1 cellular context compared by ENCODE assay signal in the genomic region with DNA sequence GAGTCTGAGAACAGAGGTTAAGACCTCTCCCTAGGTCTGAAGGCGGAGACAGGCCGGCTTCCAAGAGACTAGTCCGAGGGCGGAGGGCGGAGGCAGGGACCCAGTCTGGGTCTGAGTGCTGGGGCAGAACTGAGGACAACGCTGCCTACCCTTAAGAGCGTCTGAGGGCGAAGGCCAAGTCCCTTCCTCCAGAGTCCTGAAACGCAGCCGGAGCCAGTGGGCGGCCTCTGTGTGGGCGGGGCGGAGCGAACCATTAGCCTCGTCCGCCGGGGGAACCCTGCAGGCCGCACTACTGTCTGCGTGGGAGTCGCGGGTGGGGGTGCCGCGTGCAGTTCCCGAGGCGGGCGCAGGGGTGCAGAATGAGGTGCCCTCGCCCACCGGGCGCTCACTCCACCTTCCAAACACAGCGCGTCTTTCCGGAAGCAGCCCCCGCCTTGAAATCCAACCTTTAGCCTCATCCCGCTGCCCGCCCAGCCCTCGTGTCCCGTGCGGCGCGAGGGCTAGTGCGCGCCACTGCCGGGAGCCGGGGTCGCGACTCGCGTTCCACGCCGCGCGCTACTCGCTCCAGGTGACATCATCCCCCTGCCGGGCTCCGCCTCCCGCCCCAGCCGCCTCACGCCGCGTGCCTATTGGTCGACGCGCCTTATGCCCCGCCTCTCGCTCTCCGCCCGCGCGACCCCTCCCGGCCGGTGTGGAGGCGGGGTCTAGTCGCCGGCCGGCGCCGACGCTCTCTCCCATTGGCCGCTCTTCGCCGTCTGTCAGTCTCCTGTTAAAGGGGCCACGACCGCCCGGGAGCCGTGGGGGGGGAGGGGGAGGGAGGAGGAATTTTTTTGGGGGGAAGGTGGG.
TF ChIP-seq lines count a peak whose summit lies in the region.

A gene with protein sequence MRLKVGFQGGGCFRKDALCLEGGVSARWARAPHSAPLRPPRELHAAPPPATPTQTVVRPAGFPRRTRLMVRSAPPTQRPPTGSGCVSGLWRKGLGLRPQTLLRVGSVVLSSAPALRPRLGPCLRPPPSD (minus strand): TSS at position 579 of the 846 bp plus-strand sequence. CDS start 121 bp downstream, at position 458.

TF ChIP-seq in K562, 482 proteins besides CTCF, POLR2A, EP300 and RAD21 (continued from another document and continues in another):
- TF ChIP-seq, protein P1, sequence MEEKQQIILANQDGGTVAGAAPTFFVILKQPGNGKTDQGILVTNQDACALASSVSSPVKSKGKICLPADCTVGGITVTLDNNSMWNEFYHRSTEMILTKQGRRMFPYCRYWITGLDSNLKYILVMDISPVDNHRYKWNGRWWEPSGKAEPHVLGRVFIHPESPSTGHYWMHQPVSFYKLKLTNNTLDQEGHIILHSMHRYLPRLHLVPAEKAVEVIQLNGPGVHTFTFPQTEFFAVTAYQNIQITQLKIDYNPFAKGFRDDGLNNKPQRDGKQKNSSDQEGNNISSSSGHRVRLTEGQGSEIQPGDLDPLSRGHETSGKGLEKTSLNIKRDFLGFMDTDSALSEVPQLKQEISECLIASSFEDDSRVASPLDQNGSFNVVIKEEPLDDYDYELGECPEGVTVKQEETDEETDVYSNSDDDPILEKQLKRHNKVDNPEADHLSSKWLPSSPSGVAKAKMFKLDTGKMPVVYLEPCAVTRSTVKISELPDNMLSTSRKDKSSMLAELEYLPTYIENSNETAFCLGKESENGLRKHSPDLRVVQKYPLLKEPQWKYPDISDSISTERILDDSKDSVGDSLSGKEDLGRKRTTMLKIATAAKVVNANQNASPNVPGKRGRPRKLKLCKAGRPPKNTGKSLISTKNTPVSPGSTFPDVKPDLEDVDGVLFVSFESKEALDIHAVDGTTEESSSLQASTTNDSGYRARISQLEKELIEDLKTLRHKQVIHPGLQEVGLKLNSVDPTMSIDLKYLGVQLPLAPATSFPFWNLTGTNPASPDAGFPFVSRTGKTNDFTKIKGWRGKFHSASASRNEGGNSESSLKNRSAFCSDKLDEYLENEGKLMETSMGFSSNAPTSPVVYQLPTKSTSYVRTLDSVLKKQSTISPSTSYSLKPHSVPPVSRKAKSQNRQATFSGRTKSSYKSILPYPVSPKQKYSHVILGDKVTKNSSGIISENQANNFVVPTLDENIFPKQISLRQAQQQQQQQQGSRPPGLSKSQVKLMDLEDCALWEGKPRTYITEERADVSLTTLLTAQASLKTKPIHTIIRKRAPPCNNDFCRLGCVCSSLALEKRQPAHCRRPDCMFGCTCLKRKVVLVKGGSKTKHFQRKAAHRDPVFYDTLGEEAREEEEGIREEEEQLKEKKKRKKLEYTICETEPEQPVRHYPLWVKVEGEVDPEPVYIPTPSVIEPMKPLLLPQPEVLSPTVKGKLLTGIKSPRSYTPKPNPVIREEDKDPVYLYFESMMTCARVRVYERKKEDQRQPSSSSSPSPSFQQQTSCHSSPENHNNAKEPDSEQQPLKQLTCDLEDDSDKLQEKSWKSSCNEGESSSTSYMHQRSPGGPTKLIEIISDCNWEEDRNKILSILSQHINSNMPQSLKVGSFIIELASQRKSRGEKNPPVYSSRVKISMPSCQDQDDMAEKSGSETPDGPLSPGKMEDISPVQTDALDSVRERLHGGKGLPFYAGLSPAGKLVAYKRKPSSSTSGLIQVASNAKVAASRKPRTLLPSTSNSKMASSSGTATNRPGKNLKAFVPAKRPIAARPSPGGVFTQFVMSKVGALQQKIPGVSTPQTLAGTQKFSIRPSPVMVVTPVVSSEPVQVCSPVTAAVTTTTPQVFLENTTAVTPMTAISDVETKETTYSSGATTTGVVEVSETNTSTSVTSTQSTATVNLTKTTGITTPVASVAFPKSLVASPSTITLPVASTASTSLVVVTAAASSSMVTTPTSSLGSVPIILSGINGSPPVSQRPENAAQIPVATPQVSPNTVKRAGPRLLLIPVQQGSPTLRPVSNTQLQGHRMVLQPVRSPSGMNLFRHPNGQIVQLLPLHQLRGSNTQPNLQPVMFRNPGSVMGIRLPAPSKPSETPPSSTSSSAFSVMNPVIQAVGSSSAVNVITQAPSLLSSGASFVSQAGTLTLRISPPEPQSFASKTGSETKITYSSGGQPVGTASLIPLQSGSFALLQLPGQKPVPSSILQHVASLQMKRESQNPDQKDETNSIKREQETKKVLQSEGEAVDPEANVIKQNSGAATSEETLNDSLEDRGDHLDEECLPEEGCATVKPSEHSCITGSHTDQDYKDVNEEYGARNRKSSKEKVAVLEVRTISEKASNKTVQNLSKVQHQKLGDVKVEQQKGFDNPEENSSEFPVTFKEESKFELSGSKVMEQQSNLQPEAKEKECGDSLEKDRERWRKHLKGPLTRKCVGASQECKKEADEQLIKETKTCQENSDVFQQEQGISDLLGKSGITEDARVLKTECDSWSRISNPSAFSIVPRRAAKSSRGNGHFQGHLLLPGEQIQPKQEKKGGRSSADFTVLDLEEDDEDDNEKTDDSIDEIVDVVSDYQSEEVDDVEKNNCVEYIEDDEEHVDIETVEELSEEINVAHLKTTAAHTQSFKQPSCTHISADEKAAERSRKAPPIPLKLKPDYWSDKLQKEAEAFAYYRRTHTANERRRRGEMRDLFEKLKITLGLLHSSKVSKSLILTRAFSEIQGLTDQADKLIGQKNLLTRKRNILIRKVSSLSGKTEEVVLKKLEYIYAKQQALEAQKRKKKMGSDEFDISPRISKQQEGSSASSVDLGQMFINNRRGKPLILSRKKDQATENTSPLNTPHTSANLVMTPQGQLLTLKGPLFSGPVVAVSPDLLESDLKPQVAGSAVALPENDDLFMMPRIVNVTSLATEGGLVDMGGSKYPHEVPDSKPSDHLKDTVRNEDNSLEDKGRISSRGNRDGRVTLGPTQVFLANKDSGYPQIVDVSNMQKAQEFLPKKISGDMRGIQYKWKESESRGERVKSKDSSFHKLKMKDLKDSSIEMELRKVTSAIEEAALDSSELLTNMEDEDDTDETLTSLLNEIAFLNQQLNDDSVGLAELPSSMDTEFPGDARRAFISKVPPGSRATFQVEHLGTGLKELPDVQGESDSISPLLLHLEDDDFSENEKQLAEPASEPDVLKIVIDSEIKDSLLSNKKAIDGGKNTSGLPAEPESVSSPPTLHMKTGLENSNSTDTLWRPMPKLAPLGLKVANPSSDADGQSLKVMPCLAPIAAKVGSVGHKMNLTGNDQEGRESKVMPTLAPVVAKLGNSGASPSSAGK (IDR thresholded peaks at IDR 0.05) = peak; percentile 97
- no peak for TF ChIP-seq MEIS2 (IDR thresholded peaks at IDR 0.05; ENCODE audit: partially characterized antibody)
- TF ChIP-seq, protein P2, sequence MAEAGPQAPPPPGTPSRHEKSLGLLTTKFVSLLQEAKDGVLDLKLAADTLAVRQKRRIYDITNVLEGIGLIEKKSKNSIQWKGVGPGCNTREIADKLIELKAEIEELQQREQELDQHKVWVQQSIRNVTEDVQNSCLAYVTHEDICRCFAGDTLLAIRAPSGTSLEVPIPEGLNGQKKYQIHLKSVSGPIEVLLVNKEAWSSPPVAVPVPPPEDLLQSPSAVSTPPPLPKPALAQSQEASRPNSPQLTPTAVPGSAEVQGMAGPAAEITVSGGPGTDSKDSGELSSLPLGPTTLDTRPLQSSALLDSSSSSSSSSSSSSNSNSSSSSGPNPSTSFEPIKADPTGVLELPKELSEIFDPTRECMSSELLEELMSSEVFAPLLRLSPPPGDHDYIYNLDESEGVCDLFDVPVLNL (CRISPR knock-in tag; IDR thresholded peaks at IDR 0.05; ENCODE audit: low read depth) = peak; percentile 75; the same call in 1 of the 2 replicates
- TF ChIP-seq POLR2G (IDR thresholded peaks at IDR 0.05; ENCODE audit: low read depth, low read length) = peak; percentile 92
- TF ChIP-seq ZNF77 (CRISPR knock-in tag; IDR thresholded peaks at IDR 0.05) = no peak
- TF ChIP-seq, protein P3, sequence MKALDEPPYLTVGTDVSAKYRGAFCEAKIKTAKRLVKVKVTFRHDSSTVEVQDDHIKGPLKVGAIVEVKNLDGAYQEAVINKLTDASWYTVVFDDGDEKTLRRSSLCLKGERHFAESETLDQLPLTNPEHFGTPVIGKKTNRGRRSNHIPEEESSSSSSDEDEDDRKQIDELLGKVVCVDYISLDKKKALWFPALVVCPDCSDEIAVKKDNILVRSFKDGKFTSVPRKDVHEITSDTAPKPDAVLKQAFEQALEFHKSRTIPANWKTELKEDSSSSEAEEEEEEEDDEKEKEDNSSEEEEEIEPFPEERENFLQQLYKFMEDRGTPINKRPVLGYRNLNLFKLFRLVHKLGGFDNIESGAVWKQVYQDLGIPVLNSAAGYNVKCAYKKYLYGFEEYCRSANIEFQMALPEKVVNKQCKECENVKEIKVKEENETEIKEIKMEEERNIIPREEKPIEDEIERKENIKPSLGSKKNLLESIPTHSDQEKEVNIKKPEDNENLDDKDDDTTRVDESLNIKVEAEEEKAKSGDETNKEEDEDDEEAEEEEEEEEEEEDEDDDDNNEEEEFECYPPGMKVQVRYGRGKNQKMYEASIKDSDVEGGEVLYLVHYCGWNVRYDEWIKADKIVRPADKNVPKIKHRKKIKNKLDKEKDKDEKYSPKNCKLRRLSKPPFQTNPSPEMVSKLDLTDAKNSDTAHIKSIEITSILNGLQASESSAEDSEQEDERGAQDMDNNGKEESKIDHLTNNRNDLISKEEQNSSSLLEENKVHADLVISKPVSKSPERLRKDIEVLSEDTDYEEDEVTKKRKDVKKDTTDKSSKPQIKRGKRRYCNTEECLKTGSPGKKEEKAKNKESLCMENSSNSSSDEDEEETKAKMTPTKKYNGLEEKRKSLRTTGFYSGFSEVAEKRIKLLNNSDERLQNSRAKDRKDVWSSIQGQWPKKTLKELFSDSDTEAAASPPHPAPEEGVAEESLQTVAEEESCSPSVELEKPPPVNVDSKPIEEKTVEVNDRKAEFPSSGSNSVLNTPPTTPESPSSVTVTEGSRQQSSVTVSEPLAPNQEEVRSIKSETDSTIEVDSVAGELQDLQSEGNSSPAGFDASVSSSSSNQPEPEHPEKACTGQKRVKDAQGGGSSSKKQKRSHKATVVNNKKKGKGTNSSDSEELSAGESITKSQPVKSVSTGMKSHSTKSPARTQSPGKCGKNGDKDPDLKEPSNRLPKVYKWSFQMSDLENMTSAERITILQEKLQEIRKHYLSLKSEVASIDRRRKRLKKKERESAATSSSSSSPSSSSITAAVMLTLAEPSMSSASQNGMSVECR (CRISPR knock-in tag; IDR thresholded peaks at IDR 0.05) = peak; percentile 79; the same call in 1 of the 2 replicates
- TF ChIP-seq HIVEP1 (CRISPR knock-in tag; IDR thresholded peaks at IDR 0.05) = no peak
- TF ChIP-seq HNRNPLL (IDR thresholded peaks at IDR 0.05; ENCODE audit: low read depth, low read length, poor library complexity, severe bottlenecking) = no peak
- no peak for TF ChIP-seq FOXP1 (CRISPR knock-in tag; IDR thresholded peaks at IDR 0.05)
- peak in 1 of 2 experiments; percentile 33; a peak in 3 of 4 replicates for TF ChIP-seq RCOR1 (IDR thresholded peaks at IDR 0.05; ENCODE audit: borderline replicate concordance in 1 of 2, low read depth in 2 of 2, low read length in 2 of 2)
- TF ChIP-seq GTF2E2 (tag; IDR thresholded peaks at IDR 0.05) = peak; percentile 46; the same call in 1 of the 2 replicates
- TF ChIP-seq ZNF436 (CRISPR knock-in tag; IDR thresholded peaks at IDR 0.05) = no peak
- TF ChIP-seq, protein P4, sequence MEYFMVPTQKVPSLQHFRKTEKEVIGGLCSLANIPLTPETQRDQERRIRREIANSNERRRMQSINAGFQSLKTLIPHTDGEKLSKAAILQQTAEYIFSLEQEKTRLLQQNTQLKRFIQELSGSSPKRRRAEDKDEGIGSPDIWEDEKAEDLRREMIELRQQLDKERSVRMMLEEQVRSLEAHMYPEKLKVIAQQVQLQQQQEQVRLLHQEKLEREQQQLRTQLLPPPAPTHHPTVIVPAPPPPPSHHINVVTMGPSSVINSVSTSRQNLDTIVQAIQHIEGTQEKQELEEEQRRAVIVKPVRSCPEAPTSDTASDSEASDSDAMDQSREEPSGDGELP (CRISPR knock-in tag; IDR thresholded peaks at IDR 0.05; ENCODE audit: borderline replicate concordance) = peak; percentile 91
- TF ChIP-seq ZNF408 (CRISPR knock-in tag; IDR thresholded peaks at IDR 0.05; ENCODE audit: low read depth) = no peak
- TF ChIP-seq, protein P5, sequence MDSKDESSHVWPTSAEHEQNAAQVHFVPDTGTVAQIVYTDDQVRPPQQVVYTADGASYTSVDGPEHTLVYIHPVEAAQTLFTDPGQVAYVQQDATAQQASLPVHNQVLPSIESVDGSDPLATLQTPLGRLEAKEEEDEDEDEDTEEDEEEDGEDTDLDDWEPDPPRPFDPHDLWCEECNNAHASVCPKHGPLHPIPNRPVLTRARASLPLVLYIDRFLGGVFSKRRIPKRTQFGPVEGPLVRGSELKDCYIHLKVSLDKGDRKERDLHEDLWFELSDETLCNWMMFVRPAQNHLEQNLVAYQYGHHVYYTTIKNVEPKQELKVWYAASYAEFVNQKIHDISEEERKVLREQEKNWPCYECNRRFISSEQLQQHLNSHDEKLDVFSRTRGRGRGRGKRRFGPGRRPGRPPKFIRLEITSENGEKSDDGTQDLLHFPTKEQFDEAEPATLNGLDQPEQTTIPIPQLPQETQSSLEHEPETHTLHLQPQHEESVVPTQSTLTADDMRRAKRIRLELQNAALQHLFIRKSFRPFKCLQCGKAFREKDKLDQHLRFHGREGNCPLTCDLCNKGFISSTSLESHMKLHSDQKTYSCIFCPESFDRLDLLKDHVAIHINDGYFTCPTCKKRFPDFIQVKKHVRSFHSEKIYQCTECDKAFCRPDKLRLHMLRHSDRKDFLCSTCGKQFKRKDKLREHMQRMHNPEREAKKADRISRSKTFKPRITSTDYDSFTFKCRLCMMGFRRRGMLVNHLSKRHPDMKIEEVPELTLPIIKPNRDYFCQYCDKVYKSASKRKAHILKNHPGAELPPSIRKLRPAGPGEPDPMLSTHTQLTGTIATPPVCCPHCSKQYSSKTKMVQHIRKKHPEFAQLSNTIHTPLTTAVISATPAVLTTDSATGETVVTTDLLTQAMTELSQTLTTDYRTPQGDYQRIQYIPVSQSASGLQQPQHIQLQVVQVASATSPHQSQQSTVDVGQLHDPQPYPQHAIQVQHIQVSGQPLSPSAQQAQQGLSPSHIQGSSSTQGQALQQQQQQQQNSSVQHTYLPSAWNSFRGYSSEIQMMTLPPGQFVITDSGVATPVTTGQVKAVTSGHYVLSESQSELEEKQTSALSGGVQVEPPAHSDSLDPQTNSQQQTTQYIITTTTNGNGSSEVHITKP (IDR thresholded peaks at IDR 0.05; ENCODE audit: partially characterized antibody) = peak; percentile 99
- TF ChIP-seq ZNF699 (CRISPR knock-in tag; IDR thresholded peaks at IDR 0.05; ENCODE audit: insufficient replicate concordance) = no peak
- no peak for TF ChIP-seq ZC3H4 (CRISPR knock-in tag; IDR thresholded peaks at IDR 0.05; ENCODE audit: borderline replicate concordance)
- no peak for TF ChIP-seq ESRRB (CRISPR knock-in tag; IDR thresholded peaks at IDR 0.05; ENCODE audit: borderline replicate concordance)
- no peak for TF ChIP-seq HNRNPK (IDR thresholded peaks at IDR 0.05; ENCODE audit: low read depth, low read length, poor library complexity, severe bottlenecking)
- TF ChIP-seq MAFF (IDR thresholded peaks at IDR 0.05; ENCODE audit: low read length) = no peak
- TF ChIP-seq CCAR2 (IDR thresholded peaks at IDR 0.05; ENCODE audit: low read depth, low read length) = no peak
- no peak for TF ChIP-seq SREBF1 (IDR thresholded peaks at IDR 0.05; ENCODE audit: borderline replicate concordance, low read depth, low read length)
- TF ChIP-seq, protein P6, sequence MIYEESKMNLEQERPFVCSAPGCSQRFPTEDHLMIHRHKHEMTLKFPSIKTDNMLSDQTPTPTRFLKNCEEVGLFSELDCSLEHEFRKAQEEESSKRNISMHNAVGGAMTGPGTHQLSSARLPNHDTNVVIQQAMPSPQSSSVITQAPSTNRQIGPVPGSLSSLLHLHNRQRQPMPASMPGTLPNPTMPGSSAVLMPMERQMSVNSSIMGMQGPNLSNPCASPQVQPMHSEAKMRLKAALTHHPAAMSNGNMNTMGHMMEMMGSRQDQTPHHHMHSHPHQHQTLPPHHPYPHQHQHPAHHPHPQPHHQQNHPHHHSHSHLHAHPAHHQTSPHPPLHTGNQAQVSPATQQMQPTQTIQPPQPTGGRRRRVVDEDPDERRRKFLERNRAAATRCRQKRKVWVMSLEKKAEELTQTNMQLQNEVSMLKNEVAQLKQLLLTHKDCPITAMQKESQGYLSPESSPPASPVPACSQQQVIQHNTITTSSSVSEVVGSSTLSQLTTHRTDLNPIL (CRISPR knock-in tag; IDR thresholded peaks at IDR 0.05) = no peak
